In genomic region chr19:2636897-2637683, GRCh38 we compare ENCODE assay signal across 8 cellular contexts.
DNase-seq lines count a peak whose midpoint lies in the region; ATAC-seq lines count a peak whose summit lies in the region.

No MANE protein-coding gene starts in this region.

- H3K27me3 Mint-ChIP-seq in activated CD4-positive, alpha-beta T cell treated with anti-CD3 and anti-CD28 coated beads, Interleukin-2, amount 10 ng/mL, durations not matched to agents 7 days and 5 days = peaks cover 6% of the 10 kb centered on the region

- no peaks in the 10 kb centered on the region for H3K36me3 Mint-ChIP-seq in activated CD4-positive, alpha-beta T cell treated with anti-CD3 and anti-CD28 coated beads, Interleukin-2, amount 10 ng/mL, durations not matched to agents 7 days and 5 days (ENCODE audit: low read depth)

- peak overlapping the region; percentile 36 for H3K4me3 Mint-ChIP-seq in activated CD4-positive, alpha-beta T cell treated with anti-CD3 and anti-CD28 coated beads, Interleukin-2, amount 10 ng/mL, durations not matched to agents 7 days and 5 days

- POLR2A ChIA-PET in activated CD4-positive, alpha-beta T cell treated with anti-CD3 and anti-CD28 coated beads, Interleukin-2, amount 10 ng/mL, durations not matched to agents 7 days and 5 days (lab: Charles Lee) = interaction anchor here (0.6 to 1.3 kb wide), 2 partner anchors 161 to 163 kb away, joined by 3 read pairs; partner anchors contain the start of gene GADD45B

- H3K9me3 Mint-ChIP-seq in activated CD4-positive, alpha-beta T cell treated with anti-CD3 and anti-CD28 coated beads, Interleukin-2, amount 10 ng/mL, durations not matched to agents 7 days and 5 days = no peaks in the 10 kb centered on the region

- H3K27ac Mint-ChIP-seq in activated CD4-positive, alpha-beta T cell treated with anti-CD3 and anti-CD28 coated beads, Interleukin-2, amount 10 ng/mL, durations not matched to agents 7 days and 5 days = no peak overlapping the region

- CTCF ChIA-PET in activated CD4-positive, alpha-beta T cell treated with anti-CD3 and anti-CD28 coated beads, Interleukin-2, amount 10 ng/mL, durations not matched to agents 7 days and 5 days (lab: Charles Lee) = interaction anchor here (0.6 to 2.5 kb wide), 26 partner anchors 9 to 1243 kb away, joined by 3 to 18 read pairs (median 4); partner anchors contain the start of genes GADD45B and LMNB2

- ATAC-seq in left lobe of liver (peak; percentile 63), HG02571 (IDR thresholded peaks at IDR 0.05; ENCODE audit: unreplicated experiment) (no peak), HG02981 (IDR thresholded peaks at IDR 0.05; ENCODE audit: unreplicated experiment) (no peak)

- DNase-seq in D341Med (ENCODE audit: low spot score) (peak; percentile 93), Kasumi-1 (lab: John Stamatoyannopoulos, UW) (peak; percentile 29 to 34), left lobe of liver (ENCODE audit: low spot score) (peak; percentile 74)
- peak; percentile 78 for DNase-seq in activated CD4-positive, alpha-beta T cell treated with anti-CD3 and anti-CD28 coated beads, Interleukin-2, amount 10 ng/mL, durations not matched to agents 7 days and 5 days
- peak; percentile 43 to 70 (median 59) for DNase-seq in stimulated activated CD4-positive, alpha-beta T cell treated with anti-CD3 and anti-CD28 coated beads, TNF-alpha, amount 100 ng/mL, for 1 hour (ENCODE audit: low read depth in 3 of 3, low spot score in 1 of 3)

- peaks cover 19% of the 10 kb centered on the region for H3K4me1 Mint-ChIP-seq in activated CD4-positive, alpha-beta T cell treated with anti-CD3 and anti-CD28 coated beads, Interleukin-2, amount 10 ng/mL, durations not matched to agents 7 days and 5 days

- H3K27ac ChIP-seq in cingulate gyrus (ENCODE audit: low read depth, low read length) = peak overlapping the region; percentile 65

Comparison
In these comparisons a context has a peak if more than half of its experiments do, and no peak if none do; other contexts are left out.
1. DNase-seq: peak in every context shown above with its lines; median percentile 93 in D341Med; 78 in activated CD4-positive, alpha-beta T cell treated with anti-CD3 and anti-CD28 coated beads, Interleukin-2, amount 10 ng/mL, durations not matched to agents 7 days and 5 days; 74 in left lobe of liver; 59 in stimulated activated CD4-positive, alpha-beta T cell treated with anti-CD3 and anti-CD28 coated beads, TNF-alpha, amount 100 ng/mL, for 1 hour; 32 in Kasumi-1.